Comparison of ENCODE assay signal across 8 cellular contexts in the genomic region with DNA sequence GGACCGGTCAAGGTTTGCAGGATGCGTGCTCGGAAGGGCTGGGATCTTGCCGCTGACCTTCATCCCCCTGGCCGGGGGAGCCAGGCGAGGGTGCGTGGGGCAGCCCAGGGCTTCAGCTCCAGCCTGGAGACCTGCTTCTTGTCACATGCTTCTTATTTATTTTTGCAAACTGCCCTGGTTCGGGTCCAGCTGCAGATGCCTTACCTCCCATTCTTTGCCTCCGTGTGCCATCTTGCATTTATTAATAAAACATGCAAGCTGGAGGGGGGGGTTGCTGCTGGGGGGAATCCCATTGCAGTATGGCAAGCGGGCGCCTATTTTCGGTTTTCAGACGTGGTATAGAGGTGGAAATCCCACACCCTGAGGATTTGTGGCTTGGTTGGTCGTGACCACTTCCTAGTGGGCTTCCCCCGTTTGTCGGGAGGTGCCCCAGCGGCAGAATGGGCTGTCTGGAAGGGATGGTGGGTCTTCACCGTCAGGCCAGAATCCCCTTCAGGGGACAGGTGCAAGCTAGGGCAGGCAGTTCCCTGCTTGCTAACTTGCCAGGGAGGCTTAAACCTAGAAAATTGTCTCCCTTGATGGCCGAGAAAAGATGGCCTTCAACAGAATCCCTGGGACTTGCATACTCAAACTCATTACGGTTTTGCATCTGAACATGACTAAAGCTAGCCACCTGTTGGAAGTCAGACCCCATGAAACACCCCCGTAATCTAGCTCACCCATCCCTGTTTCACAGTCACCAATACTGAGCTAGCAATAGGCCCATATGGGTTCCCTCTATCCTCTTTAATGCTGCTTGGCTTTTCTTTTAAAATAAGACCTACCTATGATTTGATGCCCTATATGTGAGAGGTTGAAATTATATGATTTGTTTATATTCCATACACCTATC. TPM values are rescaled to one million over a fixed set of nuclear protein-coding genes. Genes with fewer than 3 reads are reported as not detected.
DNase-seq lines count a peak whose midpoint lies in the region; ATAC-seq and TF ChIP-seq lines count a peak whose summit lies in the region.

No MANE protein-coding gene starts in this region.

- no peak overlapping the region for H2AFZ ChIP-seq in parathyroid adenoma

- H3K9ac ChIP-seq in parathyroid adenoma = no peak overlapping the region

- no peak for DNase-seq in epithelial cell of proximal tubule (ENCODE audit: low read depth)
- DNase-seq in amniotic stem cell (lab: John Stamatoyannopoulos, UW) = no peak
- no peak for DNase-seq in GM03348 (ENCODE audit: low spot score)

- peak overlapping the region; percentile 67 for H3K4me2 ChIP-seq in parathyroid adenoma (ENCODE audit: low read length)

- H3K4me3 ChIP-seq in HEK293 (ENCODE audit: low read depth, low read length) = peak overlapping the region; percentile 71
- peak overlapping the region; percentile 50 for H3K4me3 ChIP-seq in WI38 (ENCODE audit: low read depth, low read length)
- H3K4me3 ChIP-seq in epithelial cell of proximal tubule (ENCODE audit: low read depth, low read length) = peak overlapping the region; percentile 50
- H3K4me3 ChIP-seq in parathyroid adenoma (ENCODE audit: low read depth, low read length) = peak overlapping the region; percentile 39

- H3K27ac ChIP-seq in HEK293 (ENCODE audit: extremely low read depth, low read depth, low read length) = peak overlapping the region; percentile 38; the same call in 1 of the 2 replicates
- H3K27ac ChIP-seq in parathyroid adenoma = no peak overlapping the region

- H3K4me1 ChIP-seq in HEK293 (ENCODE audit: control insufficient read depth, insufficient read depth, low read length) = peaks cover 4% of the 10 kb centered on the region
- H3K4me1 ChIP-seq in parathyroid adenoma = no peaks in the 10 kb centered on the region

- ATAC-seq in HG02610 (IDR thresholded peaks at IDR 0.05; ENCODE audit: unreplicated experiment) = no peak
- no peak for ATAC-seq in GM19455 (IDR thresholded peaks at IDR 0.05; ENCODE audit: unreplicated experiment)

- TF ChIP-seq CTCF in HEK293 (tag by site-specific recombination; IDR thresholded peaks at IDR 0.05) = no peak
- no peak for TF ChIP-seq CTCF in WI38 (IDR thresholded peaks at IDR 0.05; ENCODE audit: low read depth, low read length)
- TF ChIP-seq CTCF in epithelial cell of proximal tubule (conservative IDR thresholded peaks at IDR 0.05; ENCODE audit: low read depth, low read length) = no peak
- no peak for TF ChIP-seq CTCF in parathyroid adenoma (IDR thresholded peaks at IDR 0.05)

- no peaks in the 10 kb centered on the region for H3K79me2 ChIP-seq in parathyroid adenoma

- H3K36me3 ChIP-seq in HEK293 (ENCODE audit: control insufficient read depth in 2 of 2, insufficient read depth in 1 of 2, low read length in 2 of 2) (no peaks in the 10 kb centered on the region), parathyroid adenoma (ENCODE audit: control insufficient read depth, insufficient read depth, low read length) (no peaks in the 10 kb centered on the region)

- H3K9me3 ChIP-seq in HEK293 (ENCODE audit: control insufficient read depth, insufficient read depth, low read depth, low read length) (no peaks in the 10 kb centered on the region), parathyroid adenoma (ENCODE audit: control insufficient read depth, low read length) (no peaks in the 10 kb centered on the region)

- CTCF ChIA-PET in HEK293 (lab: Yijun Ruan, JAX) = interaction anchor here (0.5 to 9.4 kb wide), 7 partner anchors 9 to 713 kb away, joined by 3 to 261 read pairs (median 4); no protein-coding TSS in a partner anchor

- no peaks in the 10 kb centered on the region for H3K27me3 ChIP-seq in parathyroid adenoma (ENCODE audit: control insufficient read depth, insufficient read depth, low read length)

- POLR2A ChIA-PET in HEK293 (lab: Yijun Ruan, JAX) = interaction anchor here (0.7 to 3.0 kb wide), 4 partner anchors 79 to 216 kb away, joined by 3 to 18 read pairs (median 3); no protein-coding TSS in a partner anchor

TF ChIP-seq in HEK293, 187 proteins besides CTCF, POLR2A, EP300 and RAD21 (continues in another document):
- TF ChIP-seq ZNF426 (tag by site-specific recombination; IDR thresholded peaks at IDR 0.05) (no peak), ZBTB21 (tag by site-specific recombination; IDR thresholded peaks at IDR 0.05) (no peak), ZNF561 (tag by site-specific recombination; IDR thresholded peaks at IDR 0.05; ENCODE audit: borderline replicate concordance) (no peak), ZBTB7A (tag by site-specific recombination; IDR thresholded peaks at IDR 0.05; ENCODE audit: low read depth) (no peak), GLIS1 (tag by site-specific recombination; IDR thresholded peaks at IDR 0.05) (peak; percentile 25; the same call in 1 of the 2 replicates), ZNF629 (tag by site-specific recombination; IDR thresholded peaks at IDR 0.05) (no peak), SETDB1 (IDR thresholded peaks at IDR 0.05; ENCODE audit: insufficient read length, low read length) (no peak), ZNF391 (tag by site-specific recombination; IDR thresholded peaks at IDR 0.05; ENCODE audit: borderline replicate concordance, low read depth) (0 out of 2 replicates have a peak, but pooled peaks have one; percentile 34), ZNF654 (tag by site-specific recombination; IDR thresholded peaks at IDR 0.05; ENCODE audit: low read depth) (no peak), FEZF1 (tag by site-specific recombination; IDR thresholded peaks at IDR 0.05) (no peak), YY1 (tag by site-specific recombination; IDR thresholded peaks at IDR 0.05) (no peak; the same call in 1 of the 2 replicates), ZNF121 (tag by site-specific recombination; IDR thresholded peaks at IDR 0.05) (no peak), ZNF2 (tag by site-specific recombination; IDR thresholded peaks at IDR 0.05) (0 out of 2 replicates have a peak, but pooled peaks have one; percentile 17), ZNF658 (tag by site-specific recombination; IDR thresholded peaks at IDR 0.05) (no peak), SCRT2 (tag by site-specific recombination; IDR thresholded peaks at IDR 0.05) (peak; percentile 53), ZBTB20 (tag by site-specific recombination; IDR thresholded peaks at IDR 0.05) (peak; percentile 62)
- TF ChIP-seq, protein P1, sequence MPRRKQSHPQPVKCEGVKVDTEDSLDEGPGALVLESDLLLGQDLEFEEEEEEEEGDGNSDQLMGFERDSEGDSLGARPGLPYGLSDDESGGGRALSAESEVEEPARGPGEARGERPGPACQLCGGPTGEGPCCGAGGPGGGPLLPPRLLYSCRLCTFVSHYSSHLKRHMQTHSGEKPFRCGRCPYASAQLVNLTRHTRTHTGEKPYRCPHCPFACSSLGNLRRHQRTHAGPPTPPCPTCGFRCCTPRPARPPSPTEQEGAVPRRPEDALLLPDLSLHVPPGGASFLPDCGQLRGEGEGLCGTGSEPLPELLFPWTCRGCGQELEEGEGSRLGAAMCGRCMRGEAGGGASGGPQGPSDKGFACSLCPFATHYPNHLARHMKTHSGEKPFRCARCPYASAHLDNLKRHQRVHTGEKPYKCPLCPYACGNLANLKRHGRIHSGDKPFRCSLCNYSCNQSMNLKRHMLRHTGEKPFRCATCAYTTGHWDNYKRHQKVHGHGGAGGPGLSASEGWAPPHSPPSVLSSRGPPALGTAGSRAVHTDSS (tag by site-specific recombination; IDR thresholded peaks at IDR 0.05) = no peak
- TF ChIP-seq, protein P2, sequence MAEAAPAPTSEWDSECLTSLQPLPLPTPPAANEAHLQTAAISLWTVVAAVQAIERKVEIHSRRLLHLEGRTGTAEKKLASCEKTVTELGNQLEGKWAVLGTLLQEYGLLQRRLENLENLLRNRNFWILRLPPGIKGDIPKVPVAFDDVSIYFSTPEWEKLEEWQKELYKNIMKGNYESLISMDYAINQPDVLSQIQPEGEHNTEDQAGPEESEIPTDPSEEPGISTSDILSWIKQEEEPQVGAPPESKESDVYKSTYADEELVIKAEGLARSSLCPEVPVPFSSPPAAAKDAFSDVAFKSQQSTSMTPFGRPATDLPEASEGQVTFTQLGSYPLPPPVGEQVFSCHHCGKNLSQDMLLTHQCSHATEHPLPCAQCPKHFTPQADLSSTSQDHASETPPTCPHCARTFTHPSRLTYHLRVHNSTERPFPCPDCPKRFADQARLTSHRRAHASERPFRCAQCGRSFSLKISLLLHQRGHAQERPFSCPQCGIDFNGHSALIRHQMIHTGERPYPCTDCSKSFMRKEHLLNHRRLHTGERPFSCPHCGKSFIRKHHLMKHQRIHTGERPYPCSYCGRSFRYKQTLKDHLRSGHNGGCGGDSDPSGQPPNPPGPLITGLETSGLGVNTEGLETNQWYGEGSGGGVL (tag by site-specific recombination; IDR thresholded peaks at IDR 0.05) = no peak
- TF ChIP-seq, protein P3, sequence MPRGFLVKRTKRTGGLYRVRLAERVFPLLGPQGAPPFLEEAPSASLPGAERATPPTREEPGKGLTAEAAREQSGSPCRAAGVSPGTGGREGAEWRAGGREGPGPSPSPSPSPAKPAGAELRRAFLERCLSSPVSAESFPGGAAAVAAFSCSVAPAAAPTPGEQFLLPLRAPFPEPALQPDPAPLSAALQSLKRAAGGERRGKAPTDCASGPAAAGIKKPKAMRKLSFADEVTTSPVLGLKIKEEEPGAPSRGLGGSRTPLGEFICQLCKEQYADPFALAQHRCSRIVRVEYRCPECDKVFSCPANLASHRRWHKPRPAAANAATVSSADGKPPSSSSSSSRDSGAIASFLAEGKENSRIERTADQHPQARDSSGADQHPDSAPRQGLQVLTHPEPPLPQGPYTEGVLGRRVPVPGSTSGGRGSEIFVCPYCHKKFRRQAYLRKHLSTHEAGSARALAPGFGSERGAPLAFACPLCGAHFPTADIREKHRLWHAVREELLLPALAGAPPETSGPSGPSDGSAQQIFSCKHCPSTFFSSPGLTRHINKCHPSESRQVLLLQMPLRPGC (tag by site-specific recombination; IDR thresholded peaks at IDR 0.05) = no peak
- TF ChIP-seq, protein P4, sequence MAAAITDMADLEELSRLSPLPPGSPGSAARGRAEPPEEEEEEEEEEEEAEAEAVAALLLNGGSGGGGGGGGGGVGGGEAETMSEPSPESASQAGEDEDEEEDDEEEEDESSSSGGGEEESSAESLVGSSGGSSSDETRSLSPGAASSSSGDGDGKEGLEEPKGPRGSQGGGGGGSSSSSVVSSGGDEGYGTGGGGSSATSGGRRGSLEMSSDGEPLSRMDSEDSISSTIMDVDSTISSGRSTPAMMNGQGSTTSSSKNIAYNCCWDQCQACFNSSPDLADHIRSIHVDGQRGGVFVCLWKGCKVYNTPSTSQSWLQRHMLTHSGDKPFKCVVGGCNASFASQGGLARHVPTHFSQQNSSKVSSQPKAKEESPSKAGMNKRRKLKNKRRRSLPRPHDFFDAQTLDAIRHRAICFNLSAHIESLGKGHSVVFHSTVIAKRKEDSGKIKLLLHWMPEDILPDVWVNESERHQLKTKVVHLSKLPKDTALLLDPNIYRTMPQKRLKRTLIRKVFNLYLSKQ (tag by site-specific recombination; IDR thresholded peaks at IDR 0.05; ENCODE audit: borderline replicate concordance) = no peak

RNA-seq across cellular contexts. Expression of a gene that starts 0.6 kb away (rescaled TPM):
- total RNA-seq in epithelial cell of proximal tubule = not detected in 2 replicates

RNA-seq across cellular contexts. Expression of a gene that starts 48.1 kb away (rescaled TPM):
- not detected in 2 replicates for total RNA-seq in epithelial cell of proximal tubule
